13 cellular contexts compared by ENCODE assay signal in the genomic region with DNA sequence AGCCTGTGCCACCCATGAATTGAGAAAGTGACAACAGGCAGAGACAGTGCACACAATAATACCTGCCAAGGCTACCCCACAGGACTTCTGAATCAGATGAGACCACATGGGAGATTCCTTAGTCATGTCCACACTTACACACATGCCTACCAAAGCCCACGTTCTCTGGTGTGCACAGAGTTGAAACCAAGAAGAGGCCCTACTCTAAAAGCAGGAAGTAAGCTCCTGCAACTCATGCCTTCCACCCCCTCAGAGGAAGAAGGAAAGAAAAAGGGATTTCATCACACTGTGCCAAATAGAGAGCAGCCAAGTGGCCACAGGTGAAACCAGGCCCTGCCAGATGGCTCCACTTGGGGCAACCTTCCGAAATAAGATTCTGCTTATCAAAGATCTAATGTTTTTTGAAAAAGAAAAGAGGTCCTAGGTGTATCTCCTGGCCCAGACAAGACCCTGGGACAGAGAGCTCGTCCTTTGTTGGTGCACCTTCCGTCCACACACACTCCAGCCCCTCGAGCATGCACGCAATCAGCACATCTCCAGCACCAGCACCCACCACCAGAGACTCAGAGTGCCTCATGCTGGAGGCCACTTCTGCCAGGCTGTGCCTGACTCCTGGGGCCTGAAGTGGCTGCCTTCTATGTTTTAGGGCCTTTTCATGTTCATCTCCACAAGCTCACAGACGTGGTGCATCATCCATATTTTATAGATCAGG.
DNase-seq lines count a peak whose midpoint lies in the region; ATAC-seq and TF ChIP-seq lines count a peak whose summit lies in the region.
"Had no signal": no experiment of that assay in that cellular context is flagged by ENCODE, and none has a peak within 500 bp of the region (broad histone marks: within the 10 kb centered on the region; RNA-seq: fewer than 3 reads in every experiment).

No MANE protein-coding gene starts in this region.

- H4K20me1 ChIP-seq in GM23338 (replicated peaks; ENCODE audit: insufficient read depth): no peaks in the 10 kb centered on the region
- no peaks in the 10 kb centered on the region for H4K20me1 ChIP-seq in neural progenitor cell (ENCODE audit: low read depth)

- no peak overlapping the region for H3K27ac Mint-ChIP-seq in GM23338
- H3K27ac Mint-ChIP-seq in T-helper 17 cell: peak overlapping the region; percentile 27
- H3K27ac Mint-ChIP-seq in neural progenitor cell: no peak overlapping the region
- H3K27ac Mint-ChIP-seq: activated T-helper 1 cell treated with anti-CD3 and anti-CD28 coated beads, Interleukin-12 subunit alpha, Interleukin-12 subunit beta, Interleukin-2, Interleukin-4 antibody, amounts not matched to agents 30 ng/mL and 10 ng/mL and 1 ng/mL, durations not matched to agents 14 hours and 24 hours and 36 hours had no signal

- H3K9me2 ChIP-seq in GM23338 (ENCODE audit: insufficient read depth): no peaks in the 10 kb centered on the region

- H3K79me2 ChIP-seq in GM23338 (replicated peaks; ENCODE audit: insufficient read depth) (no peaks in the 10 kb centered on the region), neural progenitor cell (ENCODE audit: low read depth) (no peaks in the 10 kb centered on the region)

- H3K27ac ChIP-seq in GM23338 (ENCODE audit: low read depth): no peak overlapping the region
- H3K27ac ChIP-seq in neural progenitor cell: no peak overlapping the region
- H3K27ac ChIP-seq in heart right ventricle: no peak overlapping the region
- H3K27ac ChIP-seq: thoracic aorta had no signal

- H3K27me3 Mint-ChIP-seq in GM23338 (ENCODE audit: insufficient read depth, low read depth, poor library complexity) (peaks cover 5% of the 10 kb centered on the region), T-helper 17 cell (peaks cover 21% of the 10 kb centered on the region), neural progenitor cell (ENCODE audit: insufficient read depth, low read depth) (peaks cover 2% of the 10 kb centered on the region)

- H3K4me1 ChIP-seq in GM23338 (ENCODE audit: insufficient read depth) (no peaks in the 10 kb centered on the region), neural progenitor cell (peaks cover 8% of the 10 kb centered on the region), heart right ventricle (no peaks in the 10 kb centered on the region)

- H3K4me1 Mint-ChIP-seq in GM23338 (peaks cover 4% of the 10 kb centered on the region; the same call in 2 of the 3 replicates), T-helper 17 cell (peaks cover 9% of the 10 kb centered on the region), neural progenitor cell (no peaks in the 10 kb centered on the region)

- no peaks in the 10 kb centered on the region for H3K36me3 ChIP-seq in GM23338 (ENCODE audit: insufficient read depth)
- no peaks in the 10 kb centered on the region for H3K36me3 ChIP-seq in neural progenitor cell
- H3K36me3 ChIP-seq in heart right ventricle: peaks cover 0 to 13% (median 0%) of the 10 kb centered on the region in 9 donors
- H3K36me3 ChIP-seq: thoracic aorta had no signal

- H3K4me2 ChIP-seq in GM23338 (no peak overlapping the region), neural progenitor cell (no peak overlapping the region)

- no peaks in the 10 kb centered on the region for H3K9me3 Mint-ChIP-seq in GM23338
- H3K9me3 Mint-ChIP-seq in neural progenitor cell: no peaks in the 10 kb centered on the region
- H3K9me3 Mint-ChIP-seq: activated T-helper 1 cell treated with anti-CD3 and anti-CD28 coated beads, Interleukin-12 subunit alpha, Interleukin-12 subunit beta, Interleukin-2, Interleukin-4 antibody, amounts not matched to agents 30 ng/mL and 10 ng/mL and 1 ng/mL, durations not matched to agents 14 hours and 24 hours and 36 hours had no signal

- no peaks in the 10 kb centered on the region for H3K9me3 ChIP-seq in T-helper 17 cell (ENCODE audit: control insufficient read depth, low read length, poor library complexity, severe bottlenecking)
- H3K9me3 ChIP-seq in neural progenitor cell (ENCODE audit: low read depth): no peaks in the 10 kb centered on the region
- H3K9me3 ChIP-seq in heart right ventricle: no peaks in the 10 kb centered on the region
- H3K9me3 ChIP-seq: thoracic aorta had no signal

- ATAC-seq in GM23338: peak; percentile 17; the same call in 1 of the 3 replicates
- ATAC-seq in T-helper 17 cell: peak; percentile 27
- no peak for ATAC-seq in heart right ventricle
- ATAC-seq: K562 had no signal

- TF ChIP-seq CTCF in GM23338 (conservative IDR thresholded peaks at IDR 0.05; ENCODE audit: low read depth in 2 of 2): no peak
- TF ChIP-seq CTCF in neural progenitor cell (IDR thresholded peaks at IDR 0.05): no peak
- no peak for TF ChIP-seq CTCF in heart right ventricle (IDR thresholded peaks at IDR 0.05)

- H3K27me3 ChIP-seq in GM23338 (ENCODE audit: insufficient read depth): no peaks in the 10 kb centered on the region
- no peaks in the 10 kb centered on the region for H3K27me3 ChIP-seq in neural progenitor cell
- H3K27me3 ChIP-seq in heart right ventricle: no peaks in the 10 kb centered on the region

- H3K4me3 Mint-ChIP-seq in GM23338 (no peak overlapping the region; the same call in 2 of the 3 replicates), T-helper 17 cell (no peak overlapping the region), neural progenitor cell (peak overlapping the region; percentile 25)
- H3K4me3 Mint-ChIP-seq: activated T-helper 1 cell treated with anti-CD3 and anti-CD28 coated beads, Interleukin-12 subunit alpha, Interleukin-12 subunit beta, Interleukin-2, Interleukin-4 antibody, amounts not matched to agents 30 ng/mL and 10 ng/mL and 1 ng/mL, durations not matched to agents 14 hours and 24 hours and 36 hours had no signal

- no peaks in the 10 kb centered on the region for H3K36me3 Mint-ChIP-seq in GM23338 (ENCODE audit: low read depth)
- peaks cover 2% of the 10 kb centered on the region for H3K36me3 Mint-ChIP-seq in T-helper 17 cell (ENCODE audit: low read depth)
- H3K36me3 Mint-ChIP-seq in neural progenitor cell: no peaks in the 10 kb centered on the region

- H3K4me3 ChIP-seq in GM23338 (no peak overlapping the region), neural progenitor cell (no peak overlapping the region), heart right ventricle (no peak overlapping the region)
- H3K4me3 ChIP-seq: K562, thoracic aorta had no signal

- peak; percentile 80 for DNase-seq in G401 (ENCODE audit: low spot score)
- DNase-seq in GM23338 (ENCODE audit: low spot score): no peak
- DNase-seq in T-helper 17 cell: no peak
- DNase-seq in neural progenitor cell (ENCODE audit: low spot score): no peak
- no peak for DNase-seq in T1000 (lab: John Stamatoyannopoulos, UW)
- DNase-seq in heart right ventricle: no peak
- DNase-seq in dermis blood vessel endothelial cell: no peak
- DNase-seq in NCI-H1694 treated with DMSO at 0.1 percent for 48 hours (lab: John Stamatoyannopoulos, UW): no peak
- DNase-seq: mesendoderm, NCI-H2171 had no signal

- in situ Hi-C loops in G401 (cut with HindIII; ENCODE audit: low sequenced_read_pairs): no loop called here

- H2AFZ ChIP-seq in GM23338: no peak overlapping the region
- no peak overlapping the region for H2AFZ ChIP-seq in neural progenitor cell (replicated peaks)

- intact Hi-C loops in heart right ventricle (cut with DNase I): no loop called here

- no peaks in the 10 kb centered on the region for H3F3A ChIP-seq in GM23338 (replicated peaks; ENCODE audit: low read depth)
- no peaks in the 10 kb centered on the region for H3F3A ChIP-seq in neural progenitor cell (ENCODE audit: low read depth)

- H3K9ac ChIP-seq in neural progenitor cell: no peak overlapping the region

- WGBS in heart right ventricle, 2 donors: 84 to 86% methylated on average over 7 of the region's 7 CpGs

TF ChIP-seq in GM23338, 12 proteins besides CTCF, POLR2A, EP300 and RAD21:
- no peak for TF ChIP-seq EZH2phosphoT487 (IDR thresholded peaks at IDR 0.05; ENCODE audit: unreplicated experiment)
TF ChIP-seq in GM23338: peak in this region for 0.

Comparison
In these comparisons a context has a peak if more than half of its experiments do, and no peak if none do; other contexts are left out.
1. ATAC-seq: peak in GM23338 (single experiment) and T-helper 17 cell (single experiment); none in heart right ventricle (0 of 8).